ENCODE assay signal across 8 cellular contexts in the genomic region with DNA sequence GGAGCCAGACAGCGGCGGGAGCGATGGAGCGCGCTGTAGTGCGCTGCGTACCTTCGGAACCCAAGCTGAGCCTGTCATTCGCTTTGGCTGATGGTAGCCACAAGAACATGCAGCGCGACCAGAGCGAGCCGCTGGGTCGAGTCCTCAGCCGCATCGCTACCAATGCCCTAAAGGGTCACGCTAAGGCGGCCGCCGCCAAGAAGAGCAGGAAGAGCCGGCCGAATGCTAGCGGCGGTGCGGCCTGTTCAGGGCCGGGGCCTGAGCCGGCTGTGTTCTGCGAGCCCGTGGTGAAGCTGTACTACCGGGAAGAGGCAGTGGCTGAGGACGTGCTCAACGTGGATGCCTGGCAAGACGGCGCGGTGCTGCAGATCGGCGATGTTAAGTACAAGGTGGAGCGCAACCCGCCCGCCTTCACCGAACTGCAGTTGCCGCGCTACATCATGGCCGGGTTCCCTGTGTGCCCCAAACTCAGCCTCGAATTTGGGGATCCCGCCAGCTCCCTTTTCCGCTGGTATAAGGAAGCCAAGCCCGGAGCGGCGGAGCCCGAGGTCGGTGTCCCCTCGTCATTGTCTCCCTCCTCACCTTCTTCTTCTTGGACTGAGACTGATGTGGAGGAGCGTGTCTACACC. TPM values are rescaled to one million over a fixed set of nuclear protein-coding genes. Genes with fewer than 3 reads are reported as not detected.
A peak's percentile ranks its signal among the peaks of the same experiment; 100 is the strongest.
DNase-seq lines count a peak whose midpoint lies in the region; ATAC-seq and TF ChIP-seq lines count a peak whose summit lies in the region.

No MANE protein-coding gene starts in this region.

- DNase-seq in 8988T (peak; percentile 20), SJSA1 (ENCODE audit: low read depth in 1 of 2, low spot score in 2 of 2) (peak in 1 of 2 experiments; percentile 42), brain microvascular endothelial cell (no peak), kidney tubule cell (ENCODE audit: low spot score) (peak; percentile 48), cerebellar nuclear complex (lab: John Stamatoyannopoulos, UW) (no peak)
- peak; percentile 19 for DNase-seq in stimulated activated CD8-positive, alpha-beta memory T cell treated with anti-CD3 and anti-CD28 coated beads, Interleukin-15, amount 100 ng/mL, for 24 hours (ENCODE audit: low read depth)

- peaks cover 46% of the 10 kb centered on the region for H3K36me3 ChIP-seq in SJSA1
- peaks cover 4% of the 10 kb centered on the region for H3K36me3 ChIP-seq in brain microvascular endothelial cell (replicated peaks)

- H3K9me3 ChIP-seq in SJSA1 (replicated peaks): no peaks in the 10 kb centered on the region

- in situ Hi-C loops in brain microvascular endothelial cell (cut with HindIII; ENCODE audit: low pct_ligation_motif_present, low sequenced_read_pairs): no loop called here

- H3K4me3 ChIP-seq in SJSA1 (peak overlapping the region; percentile 69), brain microvascular endothelial cell (ENCODE audit: low read depth, low read length) (peak overlapping the region; percentile 92)

- H3K27me3 ChIP-seq in SJSA1 (replicated peaks): no peaks in the 10 kb centered on the region
- H3K27me3 ChIP-seq in brain microvascular endothelial cell (replicated peaks): no peaks in the 10 kb centered on the region

- no peak for TF ChIP-seq CTCF in brain microvascular endothelial cell (IDR thresholded peaks at IDR 0.05; ENCODE audit: low read depth, low read length, missing control alignments)

- H3K27ac ChIP-seq in SJSA1 (peak overlapping the region; percentile 91), brain microvascular endothelial cell (peak overlapping the region; percentile 85)

- peaks cover 17% of the 10 kb centered on the region for H3K4me1 ChIP-seq in SJSA1 (replicated peaks)

- ATAC-seq in GM18502 (IDR thresholded peaks at IDR 0.05; ENCODE audit: poor library complexity, unreplicated experiment): peak; percentile 38
- ATAC-seq in HG02938 (IDR thresholded peaks at IDR 0.05; ENCODE audit: unreplicated experiment): peak; percentile 36

RNA-seq across cellular contexts. Expression of a gene that starts 0.5 kb away (rescaled TPM):
- 8.8 and 11.9 TPM in 2 replicates for total RNA-seq in SJSA1 (2014; rRNA removed; shearing (Covaris generic))

RNA-seq across cellular contexts. Expression of a gene that starts 12.4 kb away (rescaled TPM):
- total RNA-seq in SJSA1 (2014; rRNA removed; shearing (Covaris generic)): not detected in 2 replicates

RNA-seq across cellular contexts. Expression of a gene that starts 40.6 kb away (rescaled TPM):
- 242 and 283 TPM in 2 replicates for total RNA-seq in SJSA1 (2014; rRNA removed; shearing (Covaris generic))

Comparison
In these comparisons a context has a peak if more than half of its experiments do, and no peak if none do; other contexts are left out.
1. DNase-seq: peak in 8988T (single experiment), kidney tubule cell (single experiment) and stimulated activated CD8-positive, alpha-beta memory T cell treated with anti-CD3 and anti-CD28 coated beads, Interleukin-15, amount 100 ng/mL, for 24 hours (single experiment); none in brain microvascular endothelial cell (single experiment) and cerebellar nuclear complex (0 of 2).